In the genomic region with DNA sequence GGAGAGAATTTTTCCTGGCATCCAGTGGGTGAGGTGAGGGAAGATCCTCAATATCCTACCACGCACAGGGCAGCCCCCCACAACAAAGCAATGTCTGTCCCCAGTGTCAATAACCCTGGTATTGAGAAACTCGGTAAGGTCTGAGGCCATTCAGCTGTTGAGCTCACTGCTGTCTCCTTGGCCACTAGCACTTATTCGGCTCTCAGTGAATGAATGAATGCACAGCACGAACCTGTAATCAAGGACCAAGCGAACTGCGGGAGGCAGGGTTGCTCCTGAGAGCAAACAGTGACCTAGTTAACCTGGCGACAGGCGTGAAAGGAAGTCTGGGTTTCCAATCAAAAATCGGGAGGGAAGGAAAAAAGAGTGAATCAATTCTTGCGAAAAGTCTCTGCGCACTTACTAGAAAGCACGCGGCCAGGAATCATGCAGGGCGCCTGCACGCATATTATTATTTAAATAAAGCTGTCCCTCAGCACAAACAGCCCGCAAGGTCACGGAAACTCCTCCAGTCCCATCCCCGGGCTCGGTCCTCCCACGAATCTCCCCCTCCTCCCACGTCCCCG, we compare ENCODE assay signal across 8 cellular contexts. TPM values are rescaled to one million over a fixed set of nuclear protein-coding genes. Genes with fewer than 3 reads are reported as not detected.
DNase-seq lines count a peak whose midpoint lies in the region; ATAC-seq and TF ChIP-seq lines count a peak whose summit lies in the region.

No MANE protein-coding gene starts in this region.

- no peaks in the 10 kb centered on the region for H3K36me3 ChIP-seq in CD8-positive, alpha-beta T cell (ENCODE audit: insufficient read depth, low read length)
- no peaks in the 10 kb centered on the region; the same call in none of the 2 replicates for H3K36me3 ChIP-seq in PC-3 (ENCODE audit: low read depth, low read length)

- H3K4me1 Mint-ChIP-seq in CD8-positive, alpha-beta T cell (ENCODE audit: low read depth): peaks cover 27% of the 10 kb centered on the region
- H3K4me1 Mint-ChIP-seq in neural crest cell: peaks cover 20% of the 10 kb centered on the region

- H3K9me3 ChIP-seq in CD8-positive, alpha-beta T cell (ENCODE audit: low read length): no peaks in the 10 kb centered on the region
- H3K9me3 ChIP-seq in PC-3 (ENCODE audit: low read length): no peaks in the 10 kb centered on the region

- H3K4me1 ChIP-seq in CD8-positive, alpha-beta T cell (ENCODE audit: insufficient read depth, low read length): peaks cover 21% of the 10 kb centered on the region
- peaks cover 11% of the 10 kb centered on the region for H3K4me1 ChIP-seq in PC-3 (ENCODE audit: insufficient read depth, low read length)

- peak in 1 of 7 experiments; percentile 23 for DNase-seq in CD8-positive, alpha-beta T cell
- DNase-seq in HCEC 1CT (peak; percentile 3), PC-3 (peak; percentile 18), epithelial cell of esophagus (ENCODE audit: low read depth) (no peak), neural crest cell (ENCODE audit: low read depth, low spot score) (no peak), NCI-H1694 (lab: John Stamatoyannopoulos, UW) (no peak), amniotic stem cell (lab: John Stamatoyannopoulos, UW) (no peak), ecto neural progenitor cell (ENCODE audit: low spot score) (no peak)

- no peaks in the 10 kb centered on the region for H3K9me2 ChIP-seq in PC-3 (replicated peaks; ENCODE audit: low read length)

- intact Hi-C loops in CD8-positive, alpha-beta T cell (cut with DNase I, micrococcal nuclease): loop anchor here (1.0 to 10.0 kb wide), 7 partner anchors 54 to 1841 kb away; a partner anchor contains a TSS
- intact Hi-C loops in PC-3 (cut with micrococcal nuclease): no loop called here

- TSS peak; percentile 57 for BruUV-seq in PC-3 (replicated peaks; lab: Mats Ljungman, UMichigan)

- no peaks in the 10 kb centered on the region for H4K20me1 ChIP-seq in PC-3 (ENCODE audit: low read length)

- peak overlapping the region; percentile 88 for H3K4me3 ChIP-seq in CD8-positive, alpha-beta T cell (ENCODE audit: low read depth, low read length)
- peak overlapping the region; percentile 72 for H3K4me3 ChIP-seq in PC-3 (ENCODE audit: low read length)
- H3K4me3 ChIP-seq in epithelial cell of esophagus (ENCODE audit: low read length): peak overlapping the region; percentile 83

- peaks cover 29% of the 10 kb centered on the region for H3K36me3 Mint-ChIP-seq in CD8-positive, alpha-beta T cell
- H3K36me3 Mint-ChIP-seq in neural crest cell (ENCODE audit: low read depth): peaks cover under 1% of the 10 kb centered on the region

- H3K4me2 ChIP-seq in PC-3 (ENCODE audit: low read length): peak overlapping the region; percentile 85

- H2AFZ ChIP-seq in PC-3 (ENCODE audit: low read length): peak overlapping the region; percentile 91

- peak overlapping the region; percentile 95 for H3K4me3 Mint-ChIP-seq in CD8-positive, alpha-beta T cell
- H3K4me3 Mint-ChIP-seq in neural crest cell: peak overlapping the region; percentile 91

- CTCF ChIA-PET in CD8-positive, alpha-beta T cell (lab: Charles Lee): no interaction called here
- CTCF ChIA-PET in PC-3 (lab: Charles Lee): interaction anchor here (0.6 to 2.1 kb wide), 3 partner anchors 19 to 61 kb away, joined by 3 to 26 read pairs (median 12); no protein-coding TSS in a partner anchor

- no peaks in the 10 kb centered on the region for H3K9me3 Mint-ChIP-seq in CD8-positive, alpha-beta T cell
- no peaks in the 10 kb centered on the region for H3K9me3 Mint-ChIP-seq in neural crest cell

- peaks cover 4% of the 10 kb centered on the region for H3K79me2 ChIP-seq in PC-3 (ENCODE audit: low read length)

- H3K27ac ChIP-seq in CD8-positive, alpha-beta T cell (ENCODE audit: low read depth, low read length): peak overlapping the region; percentile 100
- H3K27ac ChIP-seq in PC-3 (ENCODE audit: low read length): peak overlapping the region; percentile 81

- POLR2A ChIA-PET in CD8-positive, alpha-beta T cell (lab: Charles Lee): interaction anchor here (0.7 to 1.0 kb wide), 2 partner anchors 55 to 193 kb away, joined by 3 read pairs; a partner anchor contains a TSS
- POLR2A ChIA-PET in PC-3 (lab: Charles Lee; ENCODE audit: unreplicated experiment): interaction anchor here (0.7 kb wide), 1 partner anchor 61 kb away, joined by 4 read pairs; no protein-coding TSS in a partner anchor

- peak overlapping the region; percentile 85 for H3K9ac ChIP-seq in PC-3 (ENCODE audit: low read length)

- peak overlapping the region; percentile 99 for H3K27ac Mint-ChIP-seq in CD8-positive, alpha-beta T cell
- peak overlapping the region; percentile 98 for H3K27ac Mint-ChIP-seq in neural crest cell (ENCODE audit: unreplicated experiment)

- no peaks in the 10 kb centered on the region for H3F3A ChIP-seq in PC-3 (ENCODE audit: low read length, unreplicated experiment)

- no peak for TF ChIP-seq CTCF in CD8-positive, alpha-beta T cell (IDR thresholded peaks at IDR 0.05)
- no peak for TF ChIP-seq CTCF in PC-3 (conservative IDR thresholded peaks at IDR 0.05; ENCODE audit: low read depth, low read length)
- no peak for TF ChIP-seq CTCF in epithelial cell of esophagus (IDR thresholded peaks at IDR 0.05; ENCODE audit: insufficient read depth, low read depth, low read length, missing control alignments)
- no peak for TF ChIP-seq CTCF in neural crest cell (conservative IDR thresholded peaks at IDR 0.05)

- no peaks in the 10 kb centered on the region for H3K27me3 Mint-ChIP-seq in CD8-positive, alpha-beta T cell (ENCODE audit: low read depth)
- H3K27me3 Mint-ChIP-seq in neural crest cell (ENCODE audit: low read depth): peaks cover 5% of the 10 kb centered on the region

- no peak for ATAC-seq in CD8-positive, alpha-beta T cell
- peak; percentile 1; the same call in 1 of the 2 replicates for ATAC-seq in PC-3

- no peaks in the 10 kb centered on the region for H3K27me3 ChIP-seq in CD8-positive, alpha-beta T cell (ENCODE audit: insufficient read depth, low read length)
- H3K27me3 ChIP-seq in PC-3 (ENCODE audit: low read length): no peaks in the 10 kb centered on the region

RNA-seq across cellular contexts. Expression of a gene that starts 0.5 kb away (rescaled TPM):
- 1 to 10 TPM; 4.6 to 7.0 TPM for total RNA-seq in CD8-positive, alpha-beta T cell
- 17.2 and 23.7 TPM in 2 replicates for total RNA-seq in PC-3 (2014; rRNA removed)
- 11.6 and 14.7 TPM in 2 replicates for total RNA-seq in neural crest cell

RNA-seq across cellular contexts. Expression of a gene that starts 41.6 kb away (rescaled TPM):
- not detected for total RNA-seq in CD8-positive, alpha-beta T cell
- total RNA-seq in PC-3 (2014; rRNA removed) (not detected in 2 replicates), neural crest cell (not detected in 2 replicates)

Comparison
In these comparisons a context has a peak if more than half of its experiments do, and no peak if none do; other contexts are left out.
1. DNase-seq: peak in HCEC 1CT (single experiment) and PC-3 (single experiment); none in epithelial cell of esophagus (single experiment), neural crest cell (single experiment), NCI-H1694 (single experiment), amniotic stem cell (single experiment) and ecto neural progenitor cell (single experiment).
2. Peak in every context shown above with its lines, with median percentiles within 50 percentile points of each other: H3K4me3 ChIP-seq.